19 cellular contexts compared by ENCODE assay signal in the genomic region with DNA sequence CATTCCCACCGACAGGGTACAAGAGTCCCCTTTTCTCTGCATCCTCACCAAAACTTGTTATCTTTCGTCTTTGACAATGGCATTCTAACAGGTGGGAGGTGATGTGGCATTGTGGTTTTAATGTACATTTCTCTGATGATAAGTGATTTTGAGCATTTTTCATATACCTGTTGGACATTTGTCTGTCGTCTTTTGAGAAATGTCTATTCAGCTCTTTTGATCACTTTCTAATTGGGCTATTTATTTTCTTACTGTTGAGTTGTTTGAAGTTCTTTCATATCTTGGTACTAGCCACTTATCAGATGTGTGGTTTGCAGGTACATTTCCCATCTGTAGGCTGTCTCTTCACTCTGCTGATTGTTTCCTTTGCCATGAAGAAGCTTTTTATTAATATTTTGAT.
A peak's percentile ranks its signal among the peaks of the same experiment; 100 is the strongest.
DNase-seq lines count a peak whose midpoint lies in the region; ATAC-seq, FAIRE-seq and TF ChIP-seq lines count a peak whose summit lies in the region.
"Had no signal": no experiment of that assay in that cellular context is flagged by ENCODE, and none has a peak within 500 bp of the region (broad histone marks: within the 10 kb centered on the region; RNA-seq: fewer than 3 reads in every experiment).

No MANE protein-coding gene starts in this region.

- H3K4ac ChIP-seq in IMR-90 (ENCODE audit: low read depth, low read length) (no peak overlapping the region), H1 (replicated peaks; ENCODE audit: insufficient read length, low read depth, low read length) (no peak overlapping the region)

- WGBS in IMR-90 (ENCODE audit: extremely low coverage in 2 of 2, insufficient read length in 1 of 2), 2 experiments = no CpG with 5 or more reads among the region's 3 CpGs
- WGBS in H1 (ENCODE audit: extremely low coverage in 1 of 2, insufficient coverage in 1 of 2, insufficient read length in 1 of 2, insufficient replicate concordance in 2 of 2, low coverage in 1 of 2, low lambda C conversion rate in 2 of 2, missing lambda C conversion rate in 1 of 2), 2 experiments = 86% methylated on average over 3 of the region's 3 CpGs; no CpG with 5 or more reads in 1 of the 2 experiments
- 94 to 96% (median 95%) methylated on average over 3 of the region's 3 CpGs for WGBS in heart left ventricle, 4 donors

- H2AK5ac ChIP-seq in IMR-90 (ENCODE audit: low read depth, low read length) (no peak overlapping the region), H1 (ENCODE audit: low read depth, low read length) (no peak overlapping the region)

- no peaks in the 10 kb centered on the region for H3K23me2 ChIP-seq in H1 (ENCODE audit: low read depth, low read length)

- POLR2A ChIA-PET in IMR-90 (lab: Charles Lee; ENCODE audit: unreplicated experiment) (no interaction called here), H1 (lab: Charles Lee; ENCODE audit: partially characterized antibody) (no interaction called here)

- no peak for TF ChIP-seq EP300 in H1 (IDR thresholded peaks at IDR 0.05; ENCODE audit: borderline replicate concordance in 1 of 2, low read depth in 2 of 2, low read length in 2 of 2)

- H3K4me3 ChIP-seq in GM23338 = no peak overlapping the region
- no peak overlapping the region for H3K4me3 ChIP-seq in IMR-90 (ENCODE audit: insufficient read depth, low read depth, low read length)
- H3K4me3 ChIP-seq in H1 (ENCODE audit: extremely low read depth in 1 of 4, insufficient read depth in 2 of 4, low read depth in 3 of 4, low read length in 4 of 4) = no peak overlapping the region
- H3K4me3 ChIP-seq in heart left ventricle = no peak overlapping the region
- H3K4me3 ChIP-seq: BLaER1 had no signal

- H3K56ac ChIP-seq in IMR-90 (ENCODE audit: extremely low read depth, insufficient read depth, low read length) = no peak overlapping the region
- H3K56ac ChIP-seq in H1 (replicated peaks; ENCODE audit: insufficient read length, low read depth, low read length) = no peak overlapping the region

- H3K4me1 ChIP-seq in GM23338 (ENCODE audit: insufficient read depth) (peaks cover 45% of the 10 kb centered on the region), IMR-90 (ENCODE audit: control insufficient read depth, insufficient read depth, low read length) (no peaks in the 10 kb centered on the region), H1 (replicated peaks in 1 of 4; ENCODE audit: control insufficient read depth in 3 of 4, insufficient read depth in 4 of 4, low read length in 3 of 4) (peaks cover 4 to 28% (median 11%) of the 10 kb centered on the region in 4 experiments), heart left ventricle (peaks cover 0 to 13% (median 3%) of the 10 kb centered on the region in 12 donors)
- H3K4me1 ChIP-seq: Caco-2 had no signal

- no peak overlapping the region for H2BK15ac ChIP-seq in IMR-90 (ENCODE audit: low read depth, low read length)
- no peak overlapping the region for H2BK15ac ChIP-seq in H1 (ENCODE audit: low read length)

- no TSS peak for BruUV-seq in IMR-90 (replicated peaks; lab: Mats Ljungman, UMichigan)

- H3K27me3 Mint-ChIP-seq in GM23338 (ENCODE audit: insufficient read depth, low read depth, poor library complexity) = peaks cover 16% of the 10 kb centered on the region
- H3K27me3 Mint-ChIP-seq: CD4-positive, CD25-positive, alpha-beta regulatory T cell had no signal

- CTCF ChIA-PET in IMR-90 (lab: Yijun Ruan, JAX) = no interaction called here
- CTCF ChIA-PET in H1 (lab: Charles Lee; ENCODE audit: partially characterized antibody) = no interaction called here

- no peaks in the 10 kb centered on the region for H3K9me1 ChIP-seq in IMR-90 (ENCODE audit: insufficient read depth, low read length)

- TF ChIP-seq CTCF in GM23338 (conservative IDR thresholded peaks at IDR 0.05; ENCODE audit: low read depth in 2 of 2) (no peak), IMR-90 (conservative IDR thresholded peaks at IDR 0.05; ENCODE audit: low read depth, low read length) (no peak), H1 (IDR thresholded peaks at IDR 0.05; ENCODE audit: control extremely low read depth in 1 of 3, insufficient read depth in 1 of 3, low read depth in 1 of 3, low read length in 3 of 3) (no peak), heart left ventricle (IDR thresholded peaks at IDR 0.05) (no peak)

- peaks cover 19% of the 10 kb centered on the region; the same call in 2 of the 3 replicates for H3K9me3 Mint-ChIP-seq in GM23338
- H3K9me3 Mint-ChIP-seq: CD8-positive, alpha-beta T cell had no signal

- H2BK20ac ChIP-seq in IMR-90 (ENCODE audit: low read depth, low read length) (no peak overlapping the region), H1 (ENCODE audit: low read length) (peak overlapping the region; percentile 49; the same call in 1 of the 2 replicates)

- H3K4me3 Mint-ChIP-seq in GM23338 = no peak overlapping the region
- H3K4me3 Mint-ChIP-seq: B cell; CD4-positive, CD25-positive, alpha-beta regulatory T cell; CD8-positive, alpha-beta T cell; H9; HFFc6 had no signal

- H3K27ac ChIP-seq in GM23338 (ENCODE audit: low read depth) (no peak overlapping the region), IMR-90 (ENCODE audit: insufficient read depth, low read length) (no peak overlapping the region), H1 (ENCODE audit: low read depth, low read length) (no peak overlapping the region), heart left ventricle (no peak overlapping the region)
- H3K27ac ChIP-seq: BLaER1, C4-2B had no signal

- H3K4me1 Mint-ChIP-seq in GM23338 = peaks cover 56% of the 10 kb centered on the region
- H3K4me1 Mint-ChIP-seq: B cell; CD4-positive, CD25-positive, alpha-beta regulatory T cell had no signal

- peaks cover 31% of the 10 kb centered on the region for H3K9me3 ChIP-seq in IMR-90 (ENCODE audit: control insufficient read depth, insufficient read depth, low read length)
- peaks cover 5% of the 10 kb centered on the region in 2 experiments; a peak in 1 of 4 replicates for H3K9me3 ChIP-seq in H1 (ENCODE audit: insufficient read depth in 2 of 2, low read depth in 1 of 2, low read length in 1 of 2)
- peaks cover 0 to 6% (median 0%) of the 10 kb centered on the region in 12 donors for H3K9me3 ChIP-seq in heart left ventricle
- H3K9me3 ChIP-seq: Caco-2 had no signal

- 0 out of 2 replicates have a peak, but pooled peaks cover 8% of the 10 kb centered on the region for H3K9me2 ChIP-seq in GM23338 (ENCODE audit: insufficient read depth)

- H3K18ac ChIP-seq in IMR-90 (ENCODE audit: low read depth, low read length) = no peak overlapping the region
- H3K18ac ChIP-seq in H1 (ENCODE audit: extremely low read depth, low read length) = no peak overlapping the region

- no peak overlapping the region for H2AFZ ChIP-seq in GM23338
- no peak overlapping the region for H2AFZ ChIP-seq in IMR-90 (replicated peaks; ENCODE audit: low read length, poor library complexity)
- no peak overlapping the region for H2AFZ ChIP-seq in H1 (ENCODE audit: low read length)

- intact Hi-C loops in IMR-90 (cut with micrococcal nuclease) (no loop called here), heart left ventricle (cut with DNase I) (no loop called here)

- DNase-seq in GM23338 (ENCODE audit: low spot score) (no peak), IMR-90 (no peak), H1 (ENCODE audit: low read depth in 1 of 2, low spot score in 2 of 2) (no peak), retina (no peak), nucleus accumbens (lab: John Stamatoyannopoulos, UW) (no peak), heart left ventricle (no peak)
- DNase-seq: Caco-2; CD4-positive, CD25-positive, alpha-beta regulatory T cell; CD8-positive, alpha-beta T cell; DMS153; DND-41; H9; HFFc6 had no signal

- no peak for TF ChIP-seq POLR2A in IMR-90 (IDR thresholded peaks at IDR 0.05; ENCODE audit: low read depth, low read length)
- no peak for TF ChIP-seq POLR2A in H1 (IDR thresholded peaks at IDR 0.05; ENCODE audit: control extremely low read depth in 1 of 2, low read depth in 2 of 2, low read length in 2 of 2)
- TF ChIP-seq POLR2A in heart left ventricle (IDR thresholded peaks at IDR 0.05) = no peak

- no peak overlapping the region for H3K27ac Mint-ChIP-seq in GM23338
- H3K27ac Mint-ChIP-seq: B cell; CD4-positive, CD25-positive, alpha-beta regulatory T cell; CD8-positive, alpha-beta T cell; HFFc6 had no signal

- H4K5ac ChIP-seq in IMR-90 (ENCODE audit: low read depth, low read length) (no peak overlapping the region), H1 (ENCODE audit: insufficient read length, low read depth, low read length) (no peak overlapping the region)

- no peaks in the 10 kb centered on the region for H3K27me3 ChIP-seq in GM23338 (ENCODE audit: insufficient read depth)
- H3K27me3 ChIP-seq in IMR-90 (ENCODE audit: control insufficient read depth, insufficient read depth, low read length) = no peaks in the 10 kb centered on the region
- H3K27me3 ChIP-seq in H1 (replicated peaks in 1 of 4; ENCODE audit: control insufficient read depth in 3 of 4, extremely low read depth in 1 of 4, insufficient read depth in 3 of 4, low read length in 3 of 4) = no peaks in the 10 kb centered on the region
- H3K27me3 ChIP-seq in heart left ventricle = peaks cover 0 to 68% (median 13%) of the 10 kb centered on the region in 9 donors
- H3K27me3 ChIP-seq: BLaER1 had no signal

- H4K20me1 ChIP-seq in GM23338 (replicated peaks; ENCODE audit: insufficient read depth) = no peaks in the 10 kb centered on the region
- no peaks in the 10 kb centered on the region for H4K20me1 ChIP-seq in IMR-90 (ENCODE audit: insufficient read depth, low read length)
- H4K20me1 ChIP-seq in H1 (replicated peaks in 1 of 2; ENCODE audit: control insufficient read depth in 1 of 2, insufficient read depth in 2 of 2, low read length in 2 of 2) = no peaks in the 10 kb centered on the region
- H4K20me1 ChIP-seq: BLaER1 had no signal

- dilution Hi-C loops in IMR-90 (cut with HindIII; ENCODE audit: low sequenced_read_pairs, unreplicated experiment) = no loop called here

- H3K4me2 ChIP-seq in GM23338 (0 out of 2 replicates have a peak overlapping the region, but pooled peaks have one; percentile 74), IMR-90 (ENCODE audit: low read depth, low read length) (no peak overlapping the region), H1 (ENCODE audit: insufficient read depth in 1 of 2, low read depth in 2 of 2, low read length in 2 of 2) (no peak overlapping the region)
- H3K4me2 ChIP-seq: BLaER1 had no signal

- H3K36me3 ChIP-seq in GM23338 (ENCODE audit: insufficient read depth) = peaks cover 9% of the 10 kb centered on the region; the same call in 1 of the 2 replicates
- H3K36me3 ChIP-seq in IMR-90 (ENCODE audit: control insufficient read depth, insufficient read depth, low read length) = no peaks in the 10 kb centered on the region
- no peaks in the 10 kb centered on the region for H3K36me3 ChIP-seq in H1 (ENCODE audit: control insufficient read depth in 2 of 4, insufficient read depth in 4 of 4, low read length in 3 of 4)
- no peaks in the 10 kb centered on the region for H3K36me3 ChIP-seq in heart left ventricle
- H3K36me3 ChIP-seq: BLaER1 had no signal

- no peak overlapping the region for H3K9ac ChIP-seq in IMR-90 (ENCODE audit: low read depth, low read length)
- H3K9ac ChIP-seq in H1 (replicated peaks in 1 of 4; ENCODE audit: extremely low read depth in 1 of 4, low read depth in 3 of 4, low read length in 3 of 4) = no peak overlapping the region
- H3K9ac ChIP-seq: BLaER1 had no signal

- H3K79me1 ChIP-seq in IMR-90 (ENCODE audit: low read depth in 1 of 2, low read length in 2 of 2) (no peaks in the 10 kb centered on the region), H1 (ENCODE audit: low read depth, low read length) (no peaks in the 10 kb centered on the region)

- H2BK12ac ChIP-seq in H1 (ENCODE audit: low read depth, low read length) = peak overlapping the region; percentile 28; the same call in 1 of the 2 replicates

- no peaks in the 10 kb centered on the region for H3K79me2 ChIP-seq in GM23338 (replicated peaks; ENCODE audit: insufficient read depth)
- no peaks in the 10 kb centered on the region for H3K79me2 ChIP-seq in H1 (ENCODE audit: control insufficient read depth in 1 of 2, insufficient read depth in 2 of 2, low read length in 2 of 2)

- in situ Hi-C loops in IMR-90 (cut with MboI; ENCODE audit: low sequenced_read_pairs) = no loop called here

- H2BK5ac ChIP-seq in IMR-90 (ENCODE audit: low read depth, low read length, poor library complexity, severe bottlenecking) (no peak overlapping the region), H1 (ENCODE audit: low read depth, low read length) (no peak overlapping the region)

- H2AK9ac ChIP-seq in IMR-90 (replicated peaks; ENCODE audit: low read depth, low read length, poor library complexity) = no peak overlapping the region

- H3K14ac ChIP-seq in IMR-90 (replicated peaks; ENCODE audit: low read depth, low read length) = no peak overlapping the region
- H3K14ac ChIP-seq in H1 (ENCODE audit: insufficient read length) = no peak overlapping the region

- peaks cover 16% of the 10 kb centered on the region for H3F3A ChIP-seq in GM23338 (replicated peaks; ENCODE audit: low read depth)

- TF ChIP-seq RAD21 in IMR-90 (IDR thresholded peaks at IDR 0.05; ENCODE audit: low read length) (no peak), H1 (IDR thresholded peaks at IDR 0.05 in 1 of 2, conservative IDR thresholded peaks at IDR 0.05 in 1 of 2; ENCODE audit: low read depth in 2 of 2, low read length in 2 of 2) (no peak)

- no peak overlapping the region for H4K91ac ChIP-seq in IMR-90 (ENCODE audit: insufficient read depth, low read depth, low read length)
- H4K91ac ChIP-seq in H1 (replicated peaks; ENCODE audit: insufficient read length, low read length) = no peak overlapping the region

- no peak for FAIRE-seq in H1 (lab: Jason Lieb, UNC)
- FAIRE-seq: G401.6, GM12892 had no signal

- peaks cover 16% of the 10 kb centered on the region; the same call in 2 of the 3 replicates for H3K36me3 Mint-ChIP-seq in GM23338 (ENCODE audit: low read depth)
- H3K36me3 Mint-ChIP-seq: CD4-positive, CD25-positive, alpha-beta regulatory T cell; CD8-positive, alpha-beta T cell had no signal

- H2BK120ac ChIP-seq in IMR-90 (ENCODE audit: low read depth, low read length) = no peak overlapping the region
- H2BK120ac ChIP-seq in H1 (replicated peaks; ENCODE audit: low read depth, low read length) = peak overlapping the region; percentile 38

- H4K8ac ChIP-seq in IMR-90 (ENCODE audit: low read depth in 2 of 2, low read length in 2 of 2) = no peak overlapping the region
- no peak overlapping the region for H4K8ac ChIP-seq in H1 (ENCODE audit: extremely low read depth, insufficient read depth, low read length)

- H3K23ac ChIP-seq in IMR-90 (ENCODE audit: low read depth, low read length) (no peak overlapping the region), H1 (ENCODE audit: insufficient read length) (no peak overlapping the region)

- ATAC-seq in GM23338 (no peak), IMR-90 (ENCODE audit: low read depth) (no peak), heart left ventricle (no peak)
- ATAC-seq: CD8-positive, alpha-beta T cell; HCT116 had no signal
